Comparison of ENCODE assay signal across 24 cellular contexts in the genomic region with DNA sequence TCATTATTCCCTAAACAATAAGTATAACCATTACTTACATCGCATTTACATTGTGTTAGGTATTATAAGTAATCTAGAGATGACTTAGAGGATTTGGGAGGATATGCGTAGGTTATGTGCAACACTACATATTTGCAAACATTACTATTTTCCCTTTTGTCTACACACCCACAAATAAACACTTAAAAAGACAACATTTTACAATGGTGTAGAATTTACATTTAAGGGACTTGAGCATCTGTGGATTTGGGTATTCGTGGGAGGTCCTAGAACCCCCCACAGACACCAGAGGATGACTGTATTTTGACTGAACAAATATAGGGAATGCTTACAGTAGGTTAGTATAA.
"Had no signal": no experiment of that assay in that cellular context is flagged by ENCODE, and none has a peak within 500 bp of the region (broad histone marks: within the 10 kb centered on the region; RNA-seq: fewer than 3 reads in every experiment).

No MANE protein-coding gene starts in this region.

- H3K4me1 ChIP-seq: colonic mucosa, esophagus muscularis mucosa, esophagus squamous epithelium, foreskin keratinocyte, gastrocnemius medialis, gastroesophageal sphincter, heart left ventricle, heart right ventricle had no signal

- H3K9me3 ChIP-seq: colonic mucosa, esophagus muscularis mucosa, esophagus squamous epithelium, gastrocnemius medialis, gastroesophageal sphincter, heart left ventricle, heart right ventricle had no signal

- H3K9me3 Mint-ChIP-seq: dendritic cell treated with granulocyte-macrophage colony-stimulating factor and Interleukin-4, amounts not matched to agents 40 ng/mL and 50 ng/mL, for 4 days had no signal

- H3K27ac ChIP-seq: colonic mucosa, coronary artery, dorsolateral prefrontal cortex, epithelial cell of prostate, esophagus muscularis mucosa, esophagus squamous epithelium, foreskin keratinocyte, gastrocnemius medialis, gastroesophageal sphincter, heart left ventricle, heart right ventricle had no signal

- H3K4me3 ChIP-seq: colonic mucosa, coronary artery, dorsolateral prefrontal cortex, esophagus muscularis mucosa, esophagus squamous epithelium, gastrocnemius medialis, gastroesophageal sphincter, heart left ventricle, heart right ventricle had no signal

- H3K4me3 Mint-ChIP-seq: dendritic cell treated with granulocyte-macrophage colony-stimulating factor and Interleukin-4, amounts not matched to agents 40 ng/mL and 50 ng/mL, for 4 days; effector memory CD8-positive, alpha-beta T cell had no signal

- H3K27ac Mint-ChIP-seq: dendritic cell treated with granulocyte-macrophage colony-stimulating factor and Interleukin-4, amounts not matched to agents 40 ng/mL and 50 ng/mL, for 4 days; effector memory CD8-positive, alpha-beta T cell had no signal

- ATAC-seq: effector memory CD8-positive, alpha-beta T cell; esophagus mucosa; foreskin keratinocyte; gastrocnemius medialis; gastroesophageal sphincter; heart left ventricle; heart right ventricle had no signal

- DNase-seq: colonic mucosa; cortex of kidney; dorsolateral prefrontal cortex; effector CD4-positive, alpha-beta T cell; effector CD8-positive, alpha-beta T cell; effector memory CD4-positive, alpha-beta T cell; effector memory CD8-positive, alpha-beta T cell; esophagus squamous epithelium; foreskin keratinocyte; gastrocnemius medialis; glutamatergic neuron; head of caudate nucleus; heart left ventricle; heart right ventricle had no signal

- H3K27me3 ChIP-seq: colonic mucosa, dorsolateral prefrontal cortex, foreskin keratinocyte, gastrocnemius medialis, gastroesophageal sphincter had no signal

- H3K36me3 ChIP-seq: colonic mucosa, esophagus muscularis mucosa, esophagus squamous epithelium, gastrocnemius medialis, gastroesophageal sphincter, heart left ventricle, heart right ventricle had no signal

- H3K27me3 Mint-ChIP-seq: dendritic cell treated with granulocyte-macrophage colony-stimulating factor and Interleukin-4, amounts not matched to agents 40 ng/mL and 50 ng/mL, for 4 days had no signal

- FAIRE-seq: colon, endometrium, endothelial cell of umbilical vein, frontal cortex had no signal
